ENCODE assay signal across 1 cellular context in genomic region chr16:88885693-88886253, GRCh38.
TF ChIP-seq lines count a peak whose summit lies in the region.

No MANE protein-coding gene starts in this region.

TF ChIP-seq in K562, 482 proteins besides CTCF, POLR2A, EP300 and RAD21:
- TF ChIP-seq ZNF23 (CRISPR knock-in tag; IDR thresholded peaks at IDR 0.05) (no peak), RAD51 (IDR thresholded peaks at IDR 0.05; ENCODE audit: borderline replicate concordance, low read depth) (no peak), HMG20A (CRISPR knock-in tag; conservative IDR thresholded peaks at IDR 0.05) (no peak), NCOA4 (IDR thresholded peaks at IDR 0.05; ENCODE audit: partially characterized antibody) (no peak), ZNF274 (IDR thresholded peaks at IDR 0.05; ENCODE audit: borderline replicate concordance, low read depth, low read length) (0 out of 2 replicates have a peak, but pooled peaks have one; percentile 12), TGIF2 (CRISPR knock-in tag; IDR thresholded peaks at IDR 0.05) (no peak), ZNF589 (CRISPR knock-in tag; IDR thresholded peaks at IDR 0.05; ENCODE audit: low read depth) (no peak), RBM22 (IDR thresholded peaks at IDR 0.05; ENCODE audit: low read depth, low read length, poor library complexity, severe bottlenecking) (peak; percentile 88), STAG1 (CRISPR knock-in tag; IDR thresholded peaks at IDR 0.05; ENCODE audit: borderline replicate concordance) (no peak), POLR2G (IDR thresholded peaks at IDR 0.05; ENCODE audit: low read depth, low read length) (peak; percentile 69), E2F6 (IDR thresholded peaks at IDR 0.05; ENCODE audit: borderline replicate concordance in 1 of 2, extremely low read depth in 1 of 2, insufficient read depth in 1 of 2, insufficient read length in 1 of 2, low read depth in 1 of 2, low read length in 1 of 2, poor library complexity in 1 of 2, severe bottlenecking in 1 of 2) (no peak), MNT (conservative IDR thresholded peaks at IDR 0.05) (no peak), ZNF316 (IDR thresholded peaks at IDR 0.05) (no peak), HMGN3 (IDR thresholded peaks at IDR 0.05; ENCODE audit: borderline replicate concordance, extremely low read depth, insufficient read length, low read depth, low read length) (no peak), MAZ (CRISPR knock-in tag; conservative IDR thresholded peaks at IDR 0.05 in 1 of 2, IDR thresholded peaks at IDR 0.05 in 1 of 2) (no peak), EZH2 (IDR thresholded peaks at IDR 0.05; ENCODE audit: borderline replicate concordance, low read depth, low read length) (no peak)
